ENCODE assay signal across 20 cellular contexts in the genomic region with DNA sequence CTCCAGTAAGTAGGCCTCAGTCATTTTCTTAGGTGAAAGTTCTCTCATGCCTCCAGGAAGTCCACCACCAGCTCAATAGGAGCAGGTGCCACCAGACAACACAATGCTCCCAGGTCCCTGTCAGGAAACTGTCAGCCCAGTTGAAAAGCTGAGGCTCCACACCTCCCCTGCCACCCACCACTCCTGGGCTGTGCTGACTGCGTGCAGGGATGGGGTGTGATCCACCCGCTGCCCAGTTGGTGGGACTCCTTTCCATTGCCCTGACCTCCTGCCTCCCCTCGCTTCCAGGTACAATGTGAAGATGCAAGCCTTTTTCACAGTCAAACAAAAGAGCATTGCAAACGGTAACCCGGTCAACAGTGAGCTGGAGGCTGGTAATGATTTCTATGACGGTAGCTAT.
"Had no signal": no experiment of that assay in that cellular context is flagged by ENCODE, and none has a peak within 500 bp of the region (broad histone marks: within the 10 kb centered on the region; RNA-seq: fewer than 3 reads in every experiment).

No MANE protein-coding gene starts in this region.

- DNase-seq: heart left ventricle; immature natural killer cell; kidney; left colon; left lung; lower lobe of right lung; mammary epithelial cell; mesenchymal stem cell; naive thymus-derived CD8-positive, alpha-beta T cell; occipital lobe; right lobe of liver; stimulated activated CD4-positive, alpha-beta T cell treated with anti-CD3 and anti-CD28 coated beads, Interleukin-12 subunit alpha, Interleukin-12 subunit beta, amount 100 ng/mL, for 4 hours; stimulated activated CD4-positive, alpha-beta T cell treated with anti-CD3 and anti-CD28 coated beads, Interleukin-15, amount 100 ng/mL, for 24 hours; stimulated activated CD4-positive, alpha-beta T cell treated with anti-CD3 and anti-CD28 coated beads, Interleukin-2, amount 100 ng/mL, for 24 hours; stimulated activated CD4-positive, alpha-beta T cell treated with anti-CD3 and anti-CD28 coated beads, Interleukin-4, amount 100 ng/mL, for 1 hour; stimulated activated naive B cell treated with anti-CD40 and anti-IgM and Interleukin-4, amounts not matched to agents 10 μg/mL and 1 μg/mL and 100 μg/mL, for 72 hours had no signal

- H3K27me3 Mint-ChIP-seq: naive thymus-derived CD8-positive, alpha-beta T cell; stimulated activated naive B cell treated with anti-CD40 and anti-IgM and Interleukin-4, amounts not matched to agents 10 μg/mL and 1 μg/mL and 100 μg/mL, for 72 hours; stimulated activated naive CD8-positive, alpha-beta T cell treated with anti-CD3 and anti-CD28 coated beads, Interleukin-15, Interleukin-2, amounts not matched to agents 100 ng/mL and 50 ng/mL, for 24 hours had no signal

- H3K4me1 Mint-ChIP-seq: stimulated activated naive B cell treated with anti-CD40 and anti-IgM and Interleukin-4, amounts not matched to agents 10 μg/mL and 1 μg/mL and 100 μg/mL, for 72 hours had no signal

- H3K27ac Mint-ChIP-seq: immature natural killer cell; naive thymus-derived CD8-positive, alpha-beta T cell; nephron; progenitor cell of endocrine pancreas; stimulated activated naive B cell treated with anti-CD40 and anti-IgM and Interleukin-4, amounts not matched to agents 10 μg/mL and 1 μg/mL and 100 μg/mL, for 72 hours; stimulated activated naive CD8-positive, alpha-beta T cell treated with anti-CD3 and anti-CD28 coated beads, Interleukin-15, Interleukin-2, amounts not matched to agents 100 ng/mL and 50 ng/mL, for 24 hours; type B pancreatic cell had no signal

- H3K36me3 Mint-ChIP-seq: immature natural killer cell; naive thymus-derived CD8-positive, alpha-beta T cell; stimulated activated naive B cell treated with anti-CD40 and anti-IgM and Interleukin-4, amounts not matched to agents 10 μg/mL and 1 μg/mL and 100 μg/mL, for 72 hours had no signal

- H3K4me3 Mint-ChIP-seq: immature natural killer cell; naive thymus-derived CD8-positive, alpha-beta T cell; nephron; stimulated activated naive B cell treated with anti-CD40 and anti-IgM and Interleukin-4, amounts not matched to agents 10 μg/mL and 1 μg/mL and 100 μg/mL, for 72 hours; stimulated activated naive CD8-positive, alpha-beta T cell treated with anti-CD3 and anti-CD28 coated beads, Interleukin-15, Interleukin-2, amounts not matched to agents 100 ng/mL and 50 ng/mL, for 24 hours; type B pancreatic cell had no signal

- H3K9me3 Mint-ChIP-seq: immature natural killer cell; nephron; stimulated activated naive B cell treated with anti-CD40 and anti-IgM and Interleukin-4, amounts not matched to agents 10 μg/mL and 1 μg/mL and 100 μg/mL, for 72 hours; stimulated activated naive CD8-positive, alpha-beta T cell treated with anti-CD3 and anti-CD28 coated beads, Interleukin-15, Interleukin-2, amounts not matched to agents 100 ng/mL and 50 ng/mL, for 24 hours; type B pancreatic cell had no signal
